ENCODE assay signal across 8 cellular contexts in genomic region chr14:93207468-93208308, GRCh38. TPM values are rescaled to one million over a fixed set of nuclear protein-coding genes. Genes with fewer than 3 reads are reported as not detected.
DNase-seq lines count a peak whose midpoint lies in the region; ATAC-seq and TF ChIP-seq lines count a peak whose summit lies in the region.

No MANE protein-coding gene starts in this region.

- H3K9me3 ChIP-seq in SJCRH30 (replicated peaks) (no peaks in the 10 kb centered on the region), colonic mucosa (no peaks in the 10 kb centered on the region)

- peaks cover 10% of the 10 kb centered on the region for H3K36me3 ChIP-seq in SJCRH30
- peaks cover 4% of the 10 kb centered on the region for H3K36me3 ChIP-seq in colonic mucosa

- peaks cover 56% of the 10 kb centered on the region for H3K4me1 Mint-ChIP-seq in stimulated activated naive CD8-positive, alpha-beta T cell treated with anti-CD3 and anti-CD28 coated beads, Interleukin-15, Interleukin-2, amounts not matched to agents 100 ng/mL and 50 ng/mL, for 24 hours (ENCODE audit: low read depth)

- H3K9ac ChIP-seq in colonic mucosa (ENCODE audit: low read depth in 2 of 2, low read length in 2 of 2): peak overlapping the region; percentile 76 to 85

- H3K36me3 Mint-ChIP-seq in stimulated activated naive CD8-positive, alpha-beta T cell treated with anti-CD3 and anti-CD28 coated beads, Interleukin-15, Interleukin-2, amounts not matched to agents 100 ng/mL and 50 ng/mL, for 24 hours (ENCODE audit: low read depth): peaks cover 42% of the 10 kb centered on the region

- intact Hi-C loops in colonic mucosa (cut with DNase I): no loop called here

- H3K4me3 Mint-ChIP-seq in stimulated activated naive CD8-positive, alpha-beta T cell treated with anti-CD3 and anti-CD28 coated beads, Interleukin-15, Interleukin-2, amounts not matched to agents 100 ng/mL and 50 ng/mL, for 24 hours: peak overlapping the region; percentile 95

- ATAC-seq in GM21717 (IDR thresholded peaks at IDR 0.05; ENCODE audit: unreplicated experiment): peak; percentile 47

- peak overlapping the region; percentile 82 for H3K27ac Mint-ChIP-seq in stimulated activated naive CD8-positive, alpha-beta T cell treated with anti-CD3 and anti-CD28 coated beads, Interleukin-15, Interleukin-2, amounts not matched to agents 100 ng/mL and 50 ng/mL, for 24 hours

- H3K27me3 ChIP-seq in SJCRH30 (no peaks in the 10 kb centered on the region), colonic mucosa (no peaks in the 10 kb centered on the region)

- DNase-seq in NCI-H2227 (lab: John Stamatoyannopoulos, UW; ENCODE audit: unreplicated experiment) (peak; percentile 52), NCI-H2227 treated with DMSO at 0.1 percent for 48 hours (lab: John Stamatoyannopoulos, UW) (no peak), HuH-7 (ENCODE audit: low spot score) (peak; percentile 58), SJCRH30 (peak; percentile 78 to 79), colonic mucosa (peak; percentile 48), left kidney (ENCODE audit: low read depth, low spot score) (peak; percentile 82)

- H3K27me3 Mint-ChIP-seq in stimulated activated naive CD8-positive, alpha-beta T cell treated with anti-CD3 and anti-CD28 coated beads, Interleukin-15, Interleukin-2, amounts not matched to agents 100 ng/mL and 50 ng/mL, for 24 hours: no peaks in the 10 kb centered on the region

- no peaks in the 10 kb centered on the region for H3K9me3 Mint-ChIP-seq in stimulated activated naive CD8-positive, alpha-beta T cell treated with anti-CD3 and anti-CD28 coated beads, Interleukin-15, Interleukin-2, amounts not matched to agents 100 ng/mL and 50 ng/mL, for 24 hours

- H3K27ac ChIP-seq in SJCRH30 (peak overlapping the region; percentile 71), colonic mucosa (peak overlapping the region; percentile 86)

- TF ChIP-seq CTCF in colonic mucosa (IDR thresholded peaks at IDR 0.05): peak; percentile 23

- H3K4me1 ChIP-seq in SJCRH30 (no peaks in the 10 kb centered on the region), colonic mucosa (no peaks in the 10 kb centered on the region)

- H3K4me3 ChIP-seq in SJCRH30 (peak overlapping the region; percentile 79), colonic mucosa (peak overlapping the region; percentile 83)

RNA-seq across cellular contexts. Expression of gene UBR7, which starts 0.6 kb away (rescaled TPM):
- 47.4 and 53.4 TPM in 2 replicates for total RNA-seq in SJCRH30 (2014; rRNA removed; shearing (Covaris generic))
- total RNA-seq in colonic mucosa: 10 to 100 TPM; 22.4 to 35.5 TPM

RNA-seq across cellular contexts. Expression of gene GON7, which starts 0.8 kb away (rescaled TPM):
- 24.1 and 26.9 TPM in 2 replicates for total RNA-seq in SJCRH30 (2014; rRNA removed; shearing (Covaris generic))
- total RNA-seq in colonic mucosa: 10 to 100 TPM; 21.2 to 25.1 TPM

RNA-seq across cellular contexts. Expression of gene LYSET, which starts 22.6 kb away (rescaled TPM):
- 18.5 and 21.9 TPM in 2 replicates for total RNA-seq in SJCRH30 (2014; rRNA removed; shearing (Covaris generic))
- total RNA-seq in colonic mucosa: 10 to 100 TPM; 31.3 to 36.8 TPM

RNA-seq across cellular contexts. Expression of gene MOAP1, which starts 23.0 kb away (rescaled TPM):
- total RNA-seq in SJCRH30 (2014; rRNA removed; shearing (Covaris generic)): 20.9 and 21.6 TPM in 2 replicates
- 10 to 100 TPM; 12.8 to 22.4 TPM for total RNA-seq in colonic mucosa
